ENCODE assay signal across 13 cellular contexts in genomic region chr6:16519265-16520242, GRCh38.
DNase-seq lines count a peak whose midpoint lies in the region; ATAC-seq, FAIRE-seq and TF ChIP-seq lines count a peak whose summit lies in the region.
"Had no signal": no experiment of that assay in that cellular context is flagged by ENCODE, and none has a peak within 500 bp of the region (broad histone marks: within the 10 kb centered on the region; RNA-seq: fewer than 3 reads in every experiment).

No MANE protein-coding gene starts in this region.

- peaks cover 17% of the 10 kb centered on the region for H3K4me1 ChIP-seq in GM12878 (ENCODE audit: control insufficient read depth, insufficient read depth, low read length)

- in situ Hi-C loops in GM12878 (cut with MboI) = loop anchor here (10.0 kb wide), 2 partner anchors 185 to 445 kb away; no protein-coding TSS in a partner anchor

- no peaks in the 10 kb centered on the region for H4K20me1 ChIP-seq in GM12878 (ENCODE audit: control insufficient read depth, insufficient read depth)
- H4K20me1 ChIP-seq in neural cell (ENCODE audit: insufficient read depth) = no peaks in the 10 kb centered on the region

- H3K4me2 ChIP-seq in GM12878 (ENCODE audit: control insufficient read depth, insufficient read depth) (no peak overlapping the region), neural cell (ENCODE audit: low read length) (no peak overlapping the region)

- H3K27ac ChIP-seq in GM12878 (ENCODE audit: control insufficient read depth, insufficient read depth) (no peak overlapping the region), neural cell (ENCODE audit: low read length) (peak overlapping the region; percentile 54)
- H3K27ac ChIP-seq: gastroesophageal sphincter had no signal

- H3K9ac ChIP-seq in GM12878 (ENCODE audit: control insufficient read depth, insufficient read depth, low read length) (no peak overlapping the region; the same call in 1 of the 2 replicates), neural cell (ENCODE audit: low read length) (peak overlapping the region; percentile 30)

- H3K9me2 ChIP-seq in neural cell (ENCODE audit: insufficient read depth, low read length) = no peaks in the 10 kb centered on the region

- CTCF ChIA-PET in GM12878 (lab: Yijun Ruan, JAX) = interaction anchor here (0.6 to 1.7 kb wide), 3 partner anchors 8 to 190 kb away, joined by 3 to 8 read pairs (median 3); no protein-coding TSS in a partner anchor

- DNase-seq in GM12892 (ENCODE audit: insufficient read length) (no peak), NCI-H146 (lab: John Stamatoyannopoulos, UW) (peak; percentile 45), GM12878 (ENCODE audit: low read depth, low spot score) (no peak), left lobe of liver (ENCODE audit: low spot score) (no peak)
- DNase-seq in activated CD4-positive, alpha-beta T cell treated with anti-CD3 and anti-CD28 coated beads for 48 hours = no peak
- DNase-seq: activated CD4-positive, alpha-beta T cell treated with anti-CD3 and anti-CD28 coated beads, Interleukin-2, amount 50 U/mL, for 1 hour; activated naive CD4-positive, alpha-beta T cell treated with Interleukin-2 at 50 U/mL for 16 hours; DMS 273 treated with DMSO at 0.1 percent for 48 hours; NCI-H2171 had no signal

- FAIRE-seq in GM12892 (lab: Jason Lieb, UNC) = peak; percentile 72
- FAIRE-seq in GM12878 (lab: Jason Lieb, UNC) = no peak

- H3K27me3 ChIP-seq in GM12878 (replicated peaks in 1 of 2; ENCODE audit: control insufficient read depth in 2 of 2, insufficient read depth in 2 of 2, low read length in 1 of 2) (no peaks in the 10 kb centered on the region), neural cell (ENCODE audit: insufficient read depth, low read depth, low read length) (no peaks in the 10 kb centered on the region)
- H3K27me3 ChIP-seq: gastroesophageal sphincter had no signal

- WGBS in GM12878 (ENCODE audit: insufficient coverage, insufficient replicate concordance, low lambda C conversion rate, missing lambda C conversion rate) = 78% methylated on average over 9 of the region's 9 CpGs

- SMC1A ChIA-PET in GM12878 (lab: Charles Lee; ENCODE audit: uncharacterized antibody, unreplicated experiment) = interaction anchor here (1.0 to 1.5 kb wide), 3 partner anchors 8 to 248 kb away, joined by 3 to 4 read pairs (median 3); no protein-coding TSS in a partner anchor

- H3K4me3 ChIP-seq in GM12878 (no peak overlapping the region), neural cell (ENCODE audit: low read length) (peak overlapping the region; percentile 16)
- H3K4me3 ChIP-seq: gastroesophageal sphincter had no signal

- POLR2A ChIA-PET in GM12878 (lab: Charles Lee) = no interaction called here

- ATAC-seq in GM12878 = peak; percentile 74
- no peak for ATAC-seq in GM19397 (IDR thresholded peaks at IDR 0.05; ENCODE audit: unreplicated experiment)
- ATAC-seq in left lobe of liver = no peak
- ATAC-seq: gastroesophageal sphincter, sciatic nerve had no signal

- TF ChIP-seq CTCF in GM12878 (IDR thresholded peaks at IDR 0.05 in 2 of 3, conservative IDR thresholded peaks at IDR 0.05 in 1 of 3; ENCODE audit: control insufficient read depth in 2 of 3, extremely low read depth in 1 of 3, insufficient read depth in 1 of 3, low read depth in 3 of 3, low read length in 3 of 3) = no peak
- TF ChIP-seq CTCF in neural cell (IDR thresholded peaks at IDR 0.05; ENCODE audit: poor library complexity, severe bottlenecking) = no peak

- H3K79me2 ChIP-seq in GM12878 (ENCODE audit: control insufficient read depth, insufficient read depth, low read length) (no peaks in the 10 kb centered on the region), neural cell (replicated peaks; ENCODE audit: insufficient read depth, low read length) (no peaks in the 10 kb centered on the region)

- RAD21 ChIA-PET in GM12878 (lab: Charles Lee; ENCODE audit: unreplicated experiment) = interaction anchor here (1.9 kb wide), 1 partner anchor 21 kb away, joined by 4 read pairs; no protein-coding TSS in a partner anchor

- H3K36me3 ChIP-seq in GM12878 (ENCODE audit: control insufficient read depth in 2 of 2, insufficient read depth in 2 of 2, low read length in 1 of 2) (peaks cover 0 to 5% of the 10 kb centered on the region in 2 experiments; a peak in 3 of 4 replicates), neural cell (ENCODE audit: insufficient read depth, low read length) (peaks cover 6% of the 10 kb centered on the region)

- H3K9me3 ChIP-seq in GM12878 (replicated peaks; ENCODE audit: control insufficient read depth, insufficient read depth, low read length) (no peaks in the 10 kb centered on the region), neural cell (ENCODE audit: low read length) (no peaks in the 10 kb centered on the region)
- H3K9me3 ChIP-seq: gastroesophageal sphincter had no signal

- no TSS peak for BruUV-seq in GM12878 (replicated peaks; lab: Mats Ljungman, UMichigan)

- no peak overlapping the region for H2AFZ ChIP-seq in GM12878 (ENCODE audit: control insufficient read depth, low read depth, low read length)
- H2AFZ ChIP-seq in neural cell (ENCODE audit: low read depth, low read length) = no peak overlapping the region

- TF ChIP-seq EP300 in GM12878 (IDR thresholded peaks at IDR 0.05; ENCODE audit: borderline replicate concordance in 1 of 2, control insufficient read depth in 1 of 2, low read depth in 2 of 2, low read length in 2 of 2) (no peak), neural cell (conservative IDR thresholded peaks at IDR 0.05; ENCODE audit: poor library complexity, severe bottlenecking) (peak; percentile 59)

- intact Hi-C loops in GM12878 (cut with micrococcal nuclease; ENCODE audit: unreplicated experiment) = no loop called here

- no peaks in the 10 kb centered on the region for H3F3A ChIP-seq in neural cell (ENCODE audit: insufficient read depth, low read length, poor library complexity, severe bottlenecking)

- TF ChIP-seq POLR2A in GM12892 (IDR thresholded peaks at IDR 0.05; ENCODE audit: low read depth, low read length) (no peak), GM12878 (IDR thresholded peaks at IDR 0.05; ENCODE audit: low read depth, low read length) (no peak)

- no peak for TF ChIP-seq RAD21 in GM12878 (IDR thresholded peaks at IDR 0.05; ENCODE audit: insufficient read depth, low read depth, low read length)
- peak; percentile 31 for TF ChIP-seq RAD21 in neural cell (conservative IDR thresholded peaks at IDR 0.05)

TF ChIP-seq in GM12878, 131 proteins besides CTCF, POLR2A, EP300 and RAD21 (continues in another document):
- TF ChIP-seq NR2C2 (IDR thresholded peaks at IDR 0.05; ENCODE audit: borderline replicate concordance, control insufficient read depth, insufficient read length, low read depth) = no peak
- TF ChIP-seq LARP7 (IDR thresholded peaks at IDR 0.05) = no peak

TF ChIP-seq in neural cell, 6 proteins besides CTCF, POLR2A, EP300 and RAD21:
- TF ChIP-seq POLR2AphosphoS5 (IDR thresholded peaks at IDR 0.05) (peak; percentile 40), SMC3 (conservative IDR thresholded peaks at IDR 0.05; ENCODE audit: poor library complexity) (no peak), REST (IDR thresholded peaks at IDR 0.05; ENCODE audit: borderline replicate concordance) (no peak), EZH2 (IDR thresholded peaks at IDR 0.05; ENCODE audit: borderline replicate concordance, insufficient read depth, low read length, poor library complexity, severe bottlenecking) (no peak), TAF1 (IDR thresholded peaks at IDR 0.05; ENCODE audit: low read depth) (no peak), MXI1 (conservative IDR thresholded peaks at IDR 0.05; ENCODE audit: poor library complexity, severe bottlenecking) (peak; percentile 23)
TF ChIP-seq in neural cell: peak in this region for 2.
